9 cellular contexts compared by ENCODE assay signal in genomic region chr1:205456383-205456867, GRCh38.
DNase-seq lines count a peak whose midpoint lies in the region; ATAC-seq and TF ChIP-seq lines count a peak whose summit lies in the region.
"Had no signal": no experiment of that assay in that cellular context is flagged by ENCODE, and none has a peak within 500 bp of the region (broad histone marks: within the 10 kb centered on the region; RNA-seq: fewer than 3 reads in every experiment).

No MANE protein-coding gene starts in this region.

- DNase-seq in NCI-H748 (lab: John Stamatoyannopoulos, UW; ENCODE audit: unreplicated experiment) (peak; percentile 62), NCI-H748 treated with DMSO at 0.1 percent for 48 hours (lab: John Stamatoyannopoulos, UW) (no peak), NCI-H774 (lab: John Stamatoyannopoulos, UW) (peak; percentile 31), epithelial cell of esophagus (ENCODE audit: low read depth) (no peak), retinal pigment epithelial cell (ENCODE audit: low read depth) (no peak), Kasumi-1 (lab: John Stamatoyannopoulos, UW) (no peak), NCI-H446 (lab: John Stamatoyannopoulos, UW) (no peak)
- DNase-seq: foreskin melanocyte had no signal

- no peak for TF ChIP-seq CTCF in epithelial cell of esophagus (IDR thresholded peaks at IDR 0.05; ENCODE audit: insufficient read depth, low read depth, low read length, missing control alignments)
- no peak for TF ChIP-seq CTCF in retinal pigment epithelial cell (conservative IDR thresholded peaks at IDR 0.05; ENCODE audit: low read depth, low read length)

- H3K4me3 ChIP-seq in epithelial cell of esophagus (ENCODE audit: low read length) (peak overlapping the region; percentile 5), retinal pigment epithelial cell (ENCODE audit: low read length) (peak overlapping the region; percentile 8)

- no peak for ATAC-seq in HG02938 (IDR thresholded peaks at IDR 0.05; ENCODE audit: unreplicated experiment)

Comparison
In these comparisons a context has a peak if more than half of its experiments do, and no peak if none do; other contexts are left out.
1. DNase-seq: peak in NCI-H748 (single experiment) and NCI-H774 (single experiment); none in NCI-H748 treated with DMSO at 0.1 percent for 48 hours (single experiment), epithelial cell of esophagus (single experiment), retinal pigment epithelial cell (single experiment), Kasumi-1 (0 of 2) and NCI-H446 (0 of 2).